22 cellular contexts compared by ENCODE assay signal in genomic region chr5:67371924-67372323, GRCh38.
"Had no signal": no experiment of that assay in that cellular context is flagged by ENCODE, and none has a peak within 500 bp of the region (broad histone marks: within the 10 kb centered on the region; RNA-seq: fewer than 3 reads in every experiment).

No MANE protein-coding gene starts in this region.

- H3K9me3 ChIP-seq: colonic mucosa, esophagus muscularis mucosa, heart right ventricle, left ventricle myocardium inferior, lower lobe of right lung, mucosa of descending colon had no signal

- H3K4me3 ChIP-seq: colonic mucosa, esophagus muscularis mucosa, heart right ventricle, left ventricle myocardium inferior, lower lobe of right lung, mucosa of descending colon had no signal

- H3K4me1 ChIP-seq: colonic mucosa, foreskin keratinocyte, heart right ventricle, left ventricle myocardium inferior, lower lobe of right lung had no signal

- DNase-seq: colonic mucosa; cortex of kidney; effector CD8-positive, alpha-beta T cell; effector memory CD8-positive, alpha-beta T cell; endodermal cell; foreskin keratinocyte; glutamatergic neuron; head of caudate nucleus; heart right ventricle; hippocampal formation; kidney; kidney glomerular epithelial cell; left colon; left ventricle myocardium inferior; lower lobe of right lung; mesenchymal stem cell; mucosa of descending colon; naive B cell had no signal

- H3K27me3 ChIP-seq: colonic mucosa, esophagus muscularis mucosa, foreskin keratinocyte, heart right ventricle had no signal

- FAIRE-seq: frontal cortex, islet of Langerhans, kidney had no signal

- ATAC-seq: effector memory CD8-positive, alpha-beta T cell; foreskin keratinocyte; heart right ventricle; left colon; left lobe of liver; lower lobe of right lung; mucosa of descending colon had no signal

- H3K36me3 ChIP-seq: colonic mucosa, esophagus muscularis mucosa, heart right ventricle, left ventricle myocardium inferior, lower lobe of right lung had no signal

- H3K27ac ChIP-seq: colonic mucosa, esophagus muscularis mucosa, foreskin keratinocyte, heart right ventricle, left ventricle myocardium inferior, lower lobe of right lung had no signal
